23 cellular contexts compared by ENCODE assay signal in the genomic region with DNA sequence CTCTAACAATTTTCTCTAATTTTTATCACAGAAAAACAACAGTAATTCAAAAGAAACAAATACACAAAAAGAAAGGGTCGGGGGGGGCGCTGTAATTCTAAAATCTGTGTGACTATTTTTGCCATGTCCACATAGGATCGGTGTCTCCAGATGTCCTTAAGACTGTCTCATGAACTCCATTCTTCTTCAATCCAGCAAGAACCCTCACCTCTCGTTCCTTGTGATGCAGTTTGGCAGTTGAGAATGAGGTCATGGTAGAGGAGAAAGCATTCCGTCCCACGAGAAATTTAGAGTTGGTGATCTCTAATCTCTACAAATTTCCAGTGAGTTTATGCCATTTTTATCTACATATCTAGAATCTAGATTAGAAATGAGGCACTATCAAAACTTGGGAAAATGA.
"Had no signal": no experiment of that assay in that cellular context is flagged by ENCODE, and none has a peak within 500 bp of the region (broad histone marks: within the 10 kb centered on the region; RNA-seq: fewer than 3 reads in every experiment).

No MANE protein-coding gene starts in this region.

- H3K9me3 ChIP-seq: gastrocnemius medialis, lower lobe of right lung, prostate gland, right atrium auricular region, testis, tibial artery had no signal

- H3K27me3 Mint-ChIP-seq: effector memory CD8-positive, alpha-beta T cell; stimulated activated memory B cell treated with anti-CD40 and anti-IgM and Interleukin-4, amounts not matched to agents 10 μg/mL and 1 μg/mL and 100 μg/mL, for 72 hours; type B pancreatic cell had no signal

- H3K4me3 ChIP-seq: coronary artery, gastrocnemius medialis, lower lobe of right lung, prostate gland, right atrium auricular region, testis, tibial artery had no signal

- DNase-seq: dermis blood vessel endothelial cell; effector memory CD8-positive, alpha-beta T cell; gastrocnemius medialis; head of caudate nucleus; left ventricle myocardium superior; lower lobe of right lung; naive thymus-derived CD8-positive, alpha-beta T cell; nephron progenitor cell; occipital lobe; stimulated activated CD4-positive, alpha-beta T cell treated with anti-CD3 and anti-CD28 coated beads, Interleukin-4, amount 100 ng/mL, for 4 hours; stimulated activated naive CD8-positive, alpha-beta T cell treated with anti-CD3 and anti-CD28 coated beads, Interleukin-15, Interleukin-2, amounts not matched to agents 100 U/mL and 50 U/mL, for 24 hours; substantia nigra; testis; tibial artery had no signal

- H3K9ac ChIP-seq: parathyroid adenoma had no signal

- H2AFZ ChIP-seq: parathyroid adenoma had no signal

- H3K27ac Mint-ChIP-seq: effector memory CD8-positive, alpha-beta T cell; naive thymus-derived CD8-positive, alpha-beta T cell; nephron progenitor cell; stimulated activated memory B cell treated with anti-CD40 and anti-IgM and Interleukin-4, amounts not matched to agents 10 μg/mL and 1 μg/mL and 100 μg/mL, for 72 hours; type B pancreatic cell had no signal

- H3K36me3 Mint-ChIP-seq: naive thymus-derived CD8-positive, alpha-beta T cell; stimulated activated memory B cell treated with anti-CD40 and anti-IgM and Interleukin-4, amounts not matched to agents 10 μg/mL and 1 μg/mL and 100 μg/mL, for 72 hours; type B pancreatic cell had no signal

- H3K27ac ChIP-seq: coronary artery, epithelial cell of prostate, gastrocnemius medialis, lower lobe of right lung, parathyroid adenoma, prostate gland, right atrium auricular region, testis, tibial artery had no signal

- H3K79me2 ChIP-seq: parathyroid adenoma had no signal

- H3K4me3 Mint-ChIP-seq: effector memory CD8-positive, alpha-beta T cell; naive thymus-derived CD8-positive, alpha-beta T cell; nephron progenitor cell; stimulated activated memory B cell treated with anti-CD40 and anti-IgM and Interleukin-4, amounts not matched to agents 10 μg/mL and 1 μg/mL and 100 μg/mL, for 72 hours; type B pancreatic cell had no signal

- H3K9me3 Mint-ChIP-seq: nephron progenitor cell; stimulated activated memory B cell treated with anti-CD40 and anti-IgM and Interleukin-4, amounts not matched to agents 10 μg/mL and 1 μg/mL and 100 μg/mL, for 72 hours; type B pancreatic cell had no signal

- H3K4me1 Mint-ChIP-seq: naive thymus-derived CD8-positive, alpha-beta T cell; stimulated activated memory B cell treated with anti-CD40 and anti-IgM and Interleukin-4, amounts not matched to agents 10 μg/mL and 1 μg/mL and 100 μg/mL, for 72 hours had no signal

- H3K4me1 ChIP-seq: gastrocnemius medialis, parathyroid adenoma, prostate gland, right atrium auricular region, testis had no signal

- H3K36me3 ChIP-seq: gastrocnemius medialis, lower lobe of right lung, prostate gland, right atrium auricular region, tibial artery had no signal

- ATAC-seq: effector memory CD8-positive, alpha-beta T cell; esophagus mucosa; gastrocnemius medialis; left ventricle myocardium superior; lower lobe of right lung; naive thymus-derived CD8-positive, alpha-beta T cell; sciatic nerve; stimulated activated memory B cell treated with anti-CD40 and anti-IgM and Interleukin-4, amounts not matched to agents 10 μg/mL and 1 μg/mL and 100 μg/mL, for 72 hours; stimulated activated naive CD8-positive, alpha-beta T cell treated with anti-CD3 and anti-CD28 coated beads, Interleukin-15, Interleukin-2, amounts not matched to agents 100 U/mL and 50 U/mL, for 24 hours had no signal

- H3K27me3 ChIP-seq: gastrocnemius medialis, right atrium auricular region, testis, tibial artery had no signal
